19 cellular contexts compared by ENCODE assay signal in the genomic region with DNA sequence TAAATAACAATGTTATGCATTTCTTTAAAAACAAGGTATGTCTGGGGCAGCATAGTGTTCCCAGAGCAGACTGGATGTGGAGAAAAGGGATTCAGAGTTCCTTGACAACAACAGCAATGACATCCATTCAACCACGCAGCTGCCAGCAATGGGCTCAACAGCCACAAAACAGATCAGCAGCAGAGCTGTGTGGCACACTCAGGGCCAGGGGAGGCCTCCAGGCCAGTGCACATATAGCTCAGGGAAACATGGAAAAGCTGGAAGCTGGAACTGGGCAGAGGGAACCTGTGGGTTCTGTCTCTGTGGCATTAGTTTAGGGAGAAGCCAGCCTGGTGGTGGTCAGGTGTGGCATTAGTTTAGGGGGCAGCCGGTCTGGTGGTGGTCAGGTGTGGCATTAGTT.
"Had no signal": no experiment of that assay in that cellular context is flagged by ENCODE, and none has a peak within 500 bp of the region (broad histone marks: within the 10 kb centered on the region; RNA-seq: fewer than 3 reads in every experiment).

No MANE protein-coding gene starts in this region.

- DNase-seq: IMR-90, Karpas-422, KG1, MG63, NCI-H1092 treated with DMSO at 0.1 percent for 48 hours, NCI-H1436, NCI-H187, NCI-H2029, NCI-H2081 treated with DMSO at 0.1 percent for 48 hours, NCI-H2171, NCI-H226, NCI-H446, NCI-H510A, NCI-H524 treated with DMSO at 0.1 percent for 48 hours, NCI-H69, NCI-H774, Right ventricle myocardium superior, RPMI8226, SIG-M5 had no signal
